27 cellular contexts compared by ENCODE assay signal in genomic region chr6:139701695-139702094, GRCh38.
"Had no signal": no experiment of that assay in that cellular context is flagged by ENCODE, and none has a peak within 500 bp of the region (broad histone marks: within the 10 kb centered on the region; RNA-seq: fewer than 3 reads in every experiment).

No MANE protein-coding gene starts in this region.

- H3K9me3 Mint-ChIP-seq: effector memory CD8-positive, alpha-beta T cell had no signal

- H3K27me3 ChIP-seq: colonic mucosa, dorsolateral prefrontal cortex, esophagus muscularis mucosa, esophagus squamous epithelium, foreskin keratinocyte, gastrocnemius medialis, gastroesophageal sphincter, heart left ventricle, heart right ventricle had no signal

- DNase-seq: colonic mucosa; cortex of kidney; dermis blood vessel endothelial cell; dorsolateral prefrontal cortex; effector CD4-positive, alpha-beta T cell; effector CD8-positive, alpha-beta T cell; effector memory CD4-positive, alpha-beta T cell; effector memory CD8-positive, alpha-beta T cell; esophagus squamous epithelium; foreskin fibroblast; foreskin keratinocyte; foreskin melanocyte; gastrocnemius medialis; glutamatergic neuron; head of caudate nucleus; heart left ventricle; heart right ventricle had no signal

- H3K27me3 Mint-ChIP-seq: dendritic cell treated with granulocyte-macrophage colony-stimulating factor and Interleukin-4, amounts not matched to agents 40 ng/mL and 50 ng/mL, for 4 days; effector memory CD8-positive, alpha-beta T cell had no signal

- H3K4me3 Mint-ChIP-seq: dendritic cell treated with granulocyte-macrophage colony-stimulating factor and Interleukin-4, amounts not matched to agents 40 ng/mL and 50 ng/mL, for 4 days; effector memory CD8-positive, alpha-beta T cell had no signal

- H3K27ac ChIP-seq: colonic mucosa, coronary artery, dorsolateral prefrontal cortex, epithelial cell of prostate, esophagus muscularis mucosa, esophagus squamous epithelium, foreskin keratinocyte, gastrocnemius medialis, gastroesophageal sphincter, heart left ventricle, heart right ventricle had no signal

- FAIRE-seq: colon, endometrium, endothelial cell of umbilical vein, frontal cortex had no signal

- H3K4me3 ChIP-seq: colonic mucosa, coronary artery, dorsolateral prefrontal cortex, esophagus muscularis mucosa, esophagus squamous epithelium, gastrocnemius medialis, gastroesophageal sphincter, heart left ventricle, heart right ventricle had no signal

- H3K27ac Mint-ChIP-seq: dendritic cell treated with granulocyte-macrophage colony-stimulating factor and Interleukin-4, amounts not matched to agents 40 ng/mL and 50 ng/mL, for 4 days; effector memory CD8-positive, alpha-beta T cell had no signal

- H3K4me1 ChIP-seq: foreskin keratinocyte, gastroesophageal sphincter had no signal

- H3K36me3 ChIP-seq: colonic mucosa, esophagus muscularis mucosa, esophagus squamous epithelium, gastrocnemius medialis, gastroesophageal sphincter, heart left ventricle, heart right ventricle had no signal

- ATAC-seq: effector memory CD8-positive, alpha-beta T cell; esophagus mucosa; foreskin keratinocyte; gastrocnemius medialis; gastroesophageal sphincter; heart left ventricle; heart right ventricle had no signal

- H3K9me3 ChIP-seq: colonic mucosa, esophagus muscularis mucosa, gastrocnemius medialis, gastroesophageal sphincter had no signal
